1 cellular context compared by ENCODE assay signal in the genomic region with DNA sequence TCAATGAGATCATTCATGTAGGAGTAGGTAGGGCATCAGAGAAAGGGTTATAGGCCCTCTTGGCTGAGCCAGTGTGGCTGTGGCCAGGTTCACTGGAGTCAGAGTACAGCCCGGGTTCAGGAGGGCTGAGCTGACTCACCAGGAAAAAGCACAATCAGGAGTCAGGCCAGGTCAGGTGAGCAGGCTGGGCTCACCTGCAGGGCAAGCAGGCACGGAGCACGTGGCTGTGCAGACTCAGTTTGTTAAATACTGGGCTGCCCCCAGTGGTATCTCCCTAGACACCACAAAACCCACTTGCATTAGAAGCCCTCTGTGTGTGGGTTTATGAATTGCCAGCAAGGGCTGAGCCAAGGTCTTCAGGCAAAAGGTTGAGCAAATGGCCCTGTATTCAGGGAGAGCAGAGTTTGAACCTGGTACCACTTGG.
TF ChIP-seq lines count a peak whose summit lies in the region.

No MANE protein-coding gene starts in this region.

TF ChIP-seq in HepG2, 621 proteins besides CTCF, POLR2A, EP300 and RAD21 (continued from another document and continues in another):
- TF ChIP-seq, protein P1, sequence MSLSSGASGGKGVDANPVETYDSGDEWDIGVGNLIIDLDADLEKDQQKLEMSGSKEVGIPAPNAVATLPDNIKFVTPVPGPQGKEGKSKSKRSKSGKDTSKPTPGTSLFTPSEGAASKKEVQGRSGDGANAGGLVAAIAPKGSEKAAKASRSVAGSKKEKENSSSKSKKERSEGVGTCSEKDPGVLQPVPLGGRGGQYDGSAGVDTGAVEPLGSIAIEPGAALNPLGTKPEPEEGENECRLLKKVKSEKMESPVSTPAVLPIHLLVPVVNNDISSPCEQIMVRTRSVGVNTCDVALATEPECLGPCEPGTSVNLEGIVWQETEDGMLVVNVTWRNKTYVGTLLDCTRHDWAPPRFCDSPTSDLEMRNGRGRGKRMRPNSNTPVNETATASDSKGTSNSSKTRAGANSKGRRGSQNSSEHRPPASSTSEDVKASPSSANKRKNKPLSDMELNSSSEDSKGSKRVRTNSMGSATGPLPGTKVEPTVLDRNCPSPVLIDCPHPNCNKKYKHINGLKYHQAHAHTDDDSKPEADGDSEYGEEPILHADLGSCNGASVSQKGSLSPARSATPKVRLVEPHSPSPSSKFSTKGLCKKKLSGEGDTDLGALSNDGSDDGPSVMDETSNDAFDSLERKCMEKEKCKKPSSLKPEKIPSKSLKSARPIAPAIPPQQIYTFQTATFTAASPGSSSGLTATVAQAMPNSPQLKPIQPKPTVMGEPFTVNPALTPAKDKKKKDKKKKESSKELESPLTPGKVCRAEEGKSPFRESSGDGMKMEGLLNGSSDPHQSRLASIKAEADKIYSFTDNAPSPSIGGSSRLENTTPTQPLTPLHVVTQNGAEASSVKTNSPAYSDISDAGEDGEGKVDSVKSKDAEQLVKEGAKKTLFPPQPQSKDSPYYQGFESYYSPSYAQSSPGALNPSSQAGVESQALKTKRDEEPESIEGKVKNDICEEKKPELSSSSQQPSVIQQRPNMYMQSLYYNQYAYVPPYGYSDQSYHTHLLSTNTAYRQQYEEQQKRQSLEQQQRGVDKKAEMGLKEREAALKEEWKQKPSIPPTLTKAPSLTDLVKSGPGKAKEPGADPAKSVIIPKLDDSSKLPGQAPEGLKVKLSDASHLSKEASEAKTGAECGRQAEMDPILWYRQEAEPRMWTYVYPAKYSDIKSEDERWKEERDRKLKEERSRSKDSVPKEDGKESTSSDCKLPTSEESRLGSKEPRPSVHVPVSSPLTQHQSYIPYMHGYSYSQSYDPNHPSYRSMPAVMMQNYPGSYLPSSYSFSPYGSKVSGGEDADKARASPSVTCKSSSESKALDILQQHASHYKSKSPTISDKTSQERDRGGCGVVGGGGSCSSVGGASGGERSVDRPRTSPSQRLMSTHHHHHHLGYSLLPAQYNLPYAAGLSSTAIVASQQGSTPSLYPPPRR (CRISPR knock-in tag; IDR thresholded peaks at IDR 0.05; ENCODE audit: borderline replicate concordance), result peak; percentile 47; the same call in 1 of the 2 replicates
- peak; percentile 84 for TF ChIP-seq BCL6 (CRISPR knock-in tag; IDR thresholded peaks at IDR 0.05)
- TF ChIP-seq ZNF263 (CRISPR knock-in tag; IDR thresholded peaks at IDR 0.05), result 0 out of 2 replicates have a peak, but pooled peaks have one; percentile 27
- TF ChIP-seq ZFP41 (CRISPR knock-in tag; IDR thresholded peaks at IDR 0.05; ENCODE audit: borderline replicate concordance), result no peak
- TF ChIP-seq ZFP36L1 (CRISPR knock-in tag; IDR thresholded peaks at IDR 0.05), result peak; percentile 33; the same call in 1 of the 2 replicates
- no peak for TF ChIP-seq WIZ (CRISPR knock-in tag; IDR thresholded peaks at IDR 0.05)
- TF ChIP-seq, protein P2, sequence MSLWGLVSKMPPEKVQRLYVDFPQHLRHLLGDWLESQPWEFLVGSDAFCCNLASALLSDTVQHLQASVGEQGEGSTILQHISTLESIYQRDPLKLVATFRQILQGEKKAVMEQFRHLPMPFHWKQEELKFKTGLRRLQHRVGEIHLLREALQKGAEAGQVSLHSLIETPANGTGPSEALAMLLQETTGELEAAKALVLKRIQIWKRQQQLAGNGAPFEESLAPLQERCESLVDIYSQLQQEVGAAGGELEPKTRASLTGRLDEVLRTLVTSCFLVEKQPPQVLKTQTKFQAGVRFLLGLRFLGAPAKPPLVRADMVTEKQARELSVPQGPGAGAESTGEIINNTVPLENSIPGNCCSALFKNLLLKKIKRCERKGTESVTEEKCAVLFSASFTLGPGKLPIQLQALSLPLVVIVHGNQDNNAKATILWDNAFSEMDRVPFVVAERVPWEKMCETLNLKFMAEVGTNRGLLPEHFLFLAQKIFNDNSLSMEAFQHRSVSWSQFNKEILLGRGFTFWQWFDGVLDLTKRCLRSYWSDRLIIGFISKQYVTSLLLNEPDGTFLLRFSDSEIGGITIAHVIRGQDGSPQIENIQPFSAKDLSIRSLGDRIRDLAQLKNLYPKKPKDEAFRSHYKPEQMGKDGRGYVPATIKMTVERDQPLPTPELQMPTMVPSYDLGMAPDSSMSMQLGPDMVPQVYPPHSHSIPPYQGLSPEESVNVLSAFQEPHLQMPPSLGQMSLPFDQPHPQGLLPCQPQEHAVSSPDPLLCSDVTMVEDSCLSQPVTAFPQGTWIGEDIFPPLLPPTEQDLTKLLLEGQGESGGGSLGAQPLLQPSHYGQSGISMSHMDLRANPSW (CRISPR knock-in tag; IDR thresholded peaks at IDR 0.05; ENCODE audit: borderline replicate concordance), result no peak; the same call in 1 of the 2 replicates
- TF ChIP-seq, protein P3, sequence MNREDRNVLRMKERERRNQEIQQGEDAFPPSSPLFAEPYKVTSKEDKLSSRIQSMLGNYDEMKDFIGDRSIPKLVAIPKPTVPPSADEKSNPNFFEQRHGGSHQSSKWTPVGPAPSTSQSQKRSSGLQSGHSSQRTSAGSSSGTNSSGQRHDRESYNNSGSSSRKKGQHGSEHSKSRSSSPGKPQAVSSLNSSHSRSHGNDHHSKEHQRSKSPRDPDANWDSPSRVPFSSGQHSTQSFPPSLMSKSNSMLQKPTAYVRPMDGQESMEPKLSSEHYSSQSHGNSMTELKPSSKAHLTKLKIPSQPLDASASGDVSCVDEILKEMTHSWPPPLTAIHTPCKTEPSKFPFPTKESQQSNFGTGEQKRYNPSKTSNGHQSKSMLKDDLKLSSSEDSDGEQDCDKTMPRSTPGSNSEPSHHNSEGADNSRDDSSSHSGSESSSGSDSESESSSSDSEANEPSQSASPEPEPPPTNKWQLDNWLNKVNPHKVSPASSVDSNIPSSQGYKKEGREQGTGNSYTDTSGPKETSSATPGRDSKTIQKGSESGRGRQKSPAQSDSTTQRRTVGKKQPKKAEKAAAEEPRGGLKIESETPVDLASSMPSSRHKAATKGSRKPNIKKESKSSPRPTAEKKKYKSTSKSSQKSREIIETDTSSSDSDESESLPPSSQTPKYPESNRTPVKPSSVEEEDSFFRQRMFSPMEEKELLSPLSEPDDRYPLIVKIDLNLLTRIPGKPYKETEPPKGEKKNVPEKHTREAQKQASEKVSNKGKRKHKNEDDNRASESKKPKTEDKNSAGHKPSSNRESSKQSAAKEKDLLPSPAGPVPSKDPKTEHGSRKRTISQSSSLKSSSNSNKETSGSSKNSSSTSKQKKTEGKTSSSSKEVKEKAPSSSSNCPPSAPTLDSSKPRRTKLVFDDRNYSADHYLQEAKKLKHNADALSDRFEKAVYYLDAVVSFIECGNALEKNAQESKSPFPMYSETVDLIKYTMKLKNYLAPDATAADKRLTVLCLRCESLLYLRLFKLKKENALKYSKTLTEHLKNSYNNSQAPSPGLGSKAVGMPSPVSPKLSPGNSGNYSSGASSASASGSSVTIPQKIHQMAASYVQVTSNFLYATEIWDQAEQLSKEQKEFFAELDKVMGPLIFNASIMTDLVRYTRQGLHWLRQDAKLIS (CRISPR knock-in tag; IDR thresholded peaks at IDR 0.05), result no peak
- TF ChIP-seq, protein P4, sequence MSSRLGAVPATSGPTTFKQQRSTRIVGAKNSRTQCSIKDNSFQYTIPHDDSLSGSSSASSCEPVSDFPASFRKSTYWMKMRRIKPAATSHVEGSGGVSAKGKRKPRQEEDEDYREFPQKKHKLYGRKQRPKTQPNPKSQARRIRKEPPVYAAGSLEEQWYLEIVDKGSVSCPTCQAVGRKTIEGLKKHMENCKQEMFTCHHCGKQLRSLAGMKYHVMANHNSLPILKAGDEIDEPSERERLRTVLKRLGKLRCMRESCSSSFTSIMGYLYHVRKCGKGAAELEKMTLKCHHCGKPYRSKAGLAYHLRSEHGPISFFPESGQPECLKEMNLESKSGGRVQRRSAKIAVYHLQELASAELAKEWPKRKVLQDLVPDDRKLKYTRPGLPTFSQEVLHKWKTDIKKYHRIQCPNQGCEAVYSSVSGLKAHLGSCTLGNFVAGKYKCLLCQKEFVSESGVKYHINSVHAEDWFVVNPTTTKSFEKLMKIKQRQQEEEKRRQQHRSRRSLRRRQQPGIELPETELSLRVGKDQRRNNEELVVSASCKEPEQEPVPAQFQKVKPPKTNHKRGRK (CRISPR knock-in tag; IDR thresholded peaks at IDR 0.05), result no peak
- TF ChIP-seq AHR (CRISPR knock-in tag; IDR thresholded peaks at IDR 0.05), result 0 out of 2 replicates have a peak, but pooled peaks have one; percentile 22
- TF ChIP-seq, protein P5, sequence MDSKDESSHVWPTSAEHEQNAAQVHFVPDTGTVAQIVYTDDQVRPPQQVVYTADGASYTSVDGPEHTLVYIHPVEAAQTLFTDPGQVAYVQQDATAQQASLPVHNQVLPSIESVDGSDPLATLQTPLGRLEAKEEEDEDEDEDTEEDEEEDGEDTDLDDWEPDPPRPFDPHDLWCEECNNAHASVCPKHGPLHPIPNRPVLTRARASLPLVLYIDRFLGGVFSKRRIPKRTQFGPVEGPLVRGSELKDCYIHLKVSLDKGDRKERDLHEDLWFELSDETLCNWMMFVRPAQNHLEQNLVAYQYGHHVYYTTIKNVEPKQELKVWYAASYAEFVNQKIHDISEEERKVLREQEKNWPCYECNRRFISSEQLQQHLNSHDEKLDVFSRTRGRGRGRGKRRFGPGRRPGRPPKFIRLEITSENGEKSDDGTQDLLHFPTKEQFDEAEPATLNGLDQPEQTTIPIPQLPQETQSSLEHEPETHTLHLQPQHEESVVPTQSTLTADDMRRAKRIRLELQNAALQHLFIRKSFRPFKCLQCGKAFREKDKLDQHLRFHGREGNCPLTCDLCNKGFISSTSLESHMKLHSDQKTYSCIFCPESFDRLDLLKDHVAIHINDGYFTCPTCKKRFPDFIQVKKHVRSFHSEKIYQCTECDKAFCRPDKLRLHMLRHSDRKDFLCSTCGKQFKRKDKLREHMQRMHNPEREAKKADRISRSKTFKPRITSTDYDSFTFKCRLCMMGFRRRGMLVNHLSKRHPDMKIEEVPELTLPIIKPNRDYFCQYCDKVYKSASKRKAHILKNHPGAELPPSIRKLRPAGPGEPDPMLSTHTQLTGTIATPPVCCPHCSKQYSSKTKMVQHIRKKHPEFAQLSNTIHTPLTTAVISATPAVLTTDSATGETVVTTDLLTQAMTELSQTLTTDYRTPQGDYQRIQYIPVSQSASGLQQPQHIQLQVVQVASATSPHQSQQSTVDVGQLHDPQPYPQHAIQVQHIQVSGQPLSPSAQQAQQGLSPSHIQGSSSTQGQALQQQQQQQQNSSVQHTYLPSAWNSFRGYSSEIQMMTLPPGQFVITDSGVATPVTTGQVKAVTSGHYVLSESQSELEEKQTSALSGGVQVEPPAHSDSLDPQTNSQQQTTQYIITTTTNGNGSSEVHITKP (CRISPR knock-in tag; IDR thresholded peaks at IDR 0.05; ENCODE audit: low read depth), result peak; percentile 79
- no peak for TF ChIP-seq CREB1 (IDR thresholded peaks at IDR 0.05)
- TF ChIP-seq CREB1 (CRISPR knock-in tag; IDR thresholded peaks at IDR 0.05), result no peak
- TF ChIP-seq, protein P6, sequence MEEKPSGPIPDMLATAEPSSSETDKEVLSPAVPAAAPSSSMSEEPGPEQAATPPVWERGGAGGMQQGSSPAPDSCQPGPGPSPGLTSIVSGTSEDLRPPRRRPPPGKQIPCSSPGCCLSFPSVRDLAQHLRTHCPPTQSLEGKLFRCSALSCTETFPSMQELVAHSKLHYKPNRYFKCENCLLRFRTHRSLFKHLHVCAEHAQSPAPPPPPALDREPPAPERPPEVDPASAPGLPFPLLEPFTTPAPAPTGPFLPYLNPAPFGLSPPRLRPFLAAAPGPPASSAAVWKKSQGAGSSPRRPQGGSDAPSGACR (CRISPR knock-in tag; IDR thresholded peaks at IDR 0.05), result peak; percentile 80; the same call in 1 of the 2 replicates
- peak; percentile 34; the same call in 1 of the 2 replicates for TF ChIP-seq ZFX (CRISPR knock-in tag; IDR thresholded peaks at IDR 0.05; ENCODE audit: low read depth)
- TF ChIP-seq NFE2L1 (CRISPR knock-in tag; IDR thresholded peaks at IDR 0.05; ENCODE audit: borderline replicate concordance), result no peak
- TF ChIP-seq ZNF264 (CRISPR knock-in tag; IDR thresholded peaks at IDR 0.05), result peak; percentile 84
- TF ChIP-seq KDM4B (CRISPR knock-in tag; IDR thresholded peaks at IDR 0.05), result no peak
- TF ChIP-seq, protein P7, sequence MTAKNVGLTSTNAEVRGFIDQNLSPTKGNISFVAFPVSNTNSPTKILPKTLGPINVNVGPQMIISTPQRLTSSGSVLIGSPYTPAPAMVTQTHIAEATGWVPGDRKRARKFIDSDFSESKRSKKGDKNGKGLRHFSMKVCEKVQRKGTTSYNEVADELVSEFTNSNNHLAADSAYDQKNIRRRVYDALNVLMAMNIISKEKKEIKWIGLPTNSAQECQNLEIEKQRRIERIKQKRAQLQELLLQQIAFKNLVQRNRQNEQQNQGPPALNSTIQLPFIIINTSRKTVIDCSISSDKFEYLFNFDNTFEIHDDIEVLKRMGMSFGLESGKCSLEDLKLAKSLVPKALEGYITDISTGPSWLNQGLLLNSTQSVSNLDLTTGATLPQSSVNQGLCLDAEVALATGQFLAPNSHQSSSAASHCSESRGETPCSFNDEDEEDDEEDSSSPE (CRISPR knock-in tag; IDR thresholded peaks at IDR 0.05), result peak; percentile 53; the same call in 1 of the 2 replicates
- TF ChIP-seq, protein P8, sequence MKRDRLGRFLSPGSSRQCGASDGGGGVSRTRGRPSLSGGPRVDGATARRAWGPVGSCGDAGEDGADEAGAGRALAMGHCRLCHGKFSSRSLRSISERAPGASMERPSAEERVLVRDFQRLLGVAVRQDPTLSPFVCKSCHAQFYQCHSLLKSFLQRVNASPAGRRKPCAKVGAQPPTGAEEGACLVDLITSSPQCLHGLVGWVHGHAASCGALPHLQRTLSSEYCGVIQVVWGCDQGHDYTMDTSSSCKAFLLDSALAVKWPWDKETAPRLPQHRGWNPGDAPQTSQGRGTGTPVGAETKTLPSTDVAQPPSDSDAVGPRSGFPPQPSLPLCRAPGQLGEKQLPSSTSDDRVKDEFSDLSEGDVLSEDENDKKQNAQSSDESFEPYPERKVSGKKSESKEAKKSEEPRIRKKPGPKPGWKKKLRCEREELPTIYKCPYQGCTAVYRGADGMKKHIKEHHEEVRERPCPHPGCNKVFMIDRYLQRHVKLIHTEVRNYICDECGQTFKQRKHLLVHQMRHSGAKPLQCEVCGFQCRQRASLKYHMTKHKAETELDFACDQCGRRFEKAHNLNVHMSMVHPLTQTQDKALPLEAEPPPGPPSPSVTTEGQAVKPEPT (CRISPR knock-in tag; IDR thresholded peaks at IDR 0.05; ENCODE audit: low read depth), result no peak
- TF ChIP-seq ZNF562 (CRISPR knock-in tag; IDR thresholded peaks at IDR 0.05; ENCODE audit: borderline replicate concordance), result no peak
- TF ChIP-seq ZNF619 (CRISPR knock-in tag; IDR thresholded peaks at IDR 0.05), result 0 out of 2 replicates have a peak, but pooled peaks have one; percentile 40
- TF ChIP-seq, protein P9, sequence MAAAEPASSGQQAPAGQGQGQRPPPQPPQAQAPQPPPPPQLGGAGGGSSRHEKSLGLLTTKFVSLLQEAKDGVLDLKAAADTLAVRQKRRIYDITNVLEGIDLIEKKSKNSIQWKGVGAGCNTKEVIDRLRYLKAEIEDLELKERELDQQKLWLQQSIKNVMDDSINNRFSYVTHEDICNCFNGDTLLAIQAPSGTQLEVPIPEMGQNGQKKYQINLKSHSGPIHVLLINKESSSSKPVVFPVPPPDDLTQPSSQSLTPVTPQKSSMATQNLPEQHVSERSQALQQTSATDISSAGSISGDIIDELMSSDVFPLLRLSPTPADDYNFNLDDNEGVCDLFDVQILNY (CRISPR knock-in tag; conservative IDR thresholded peaks at IDR 0.05), result no peak
- no peak for TF ChIP-seq ZNF230 (CRISPR knock-in tag; IDR thresholded peaks at IDR 0.05)
- peak; percentile 57; the same call in 1 of the 2 replicates for TF ChIP-seq ZNF605 (CRISPR knock-in tag; IDR thresholded peaks at IDR 0.05)
- no peak for TF ChIP-seq FOXA1 (IDR thresholded peaks at IDR 0.05)
- TF ChIP-seq FOXA1 (CRISPR knock-in tag; IDR thresholded peaks at IDR 0.05), result no peak
- no peak for TF ChIP-seq ZNF343 (CRISPR knock-in tag; IDR thresholded peaks at IDR 0.05)
- no peak for TF ChIP-seq ZNF383 (CRISPR knock-in tag; IDR thresholded peaks at IDR 0.05; ENCODE audit: borderline replicate concordance)
- TF ChIP-seq DPF2 (CRISPR knock-in tag; IDR thresholded peaks at IDR 0.05; ENCODE audit: borderline replicate concordance, low read depth), result peak; percentile 64; the same call in 1 of the 2 replicates
